Comparison of ENCODE assay signal across 1 cellular context in the genomic region with DNA sequence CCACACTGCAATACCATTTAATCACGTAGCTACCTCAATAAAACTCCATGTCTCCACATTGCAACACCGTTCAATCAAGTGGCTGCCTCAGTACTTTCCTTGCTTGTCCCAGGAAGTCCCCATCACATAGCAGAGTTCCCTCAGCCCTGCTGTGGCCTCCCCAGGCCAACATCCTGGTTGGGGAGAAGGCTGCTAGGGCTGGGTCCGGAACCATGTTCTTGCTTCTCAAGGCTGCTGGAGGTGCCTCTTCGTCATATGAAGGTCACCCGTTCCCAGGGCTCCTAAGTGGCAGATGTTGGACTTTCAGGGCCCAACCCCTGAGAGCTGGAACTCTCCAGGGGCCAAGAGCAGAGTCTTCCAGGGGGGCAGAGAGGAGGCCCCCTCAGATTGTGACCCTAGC.
TF ChIP-seq lines count a peak whose summit lies in the region.

No MANE protein-coding gene starts in this region.

TF ChIP-seq in IMR-90, 13 proteins besides CTCF, POLR2A, EP300 and RAD21:
- TF ChIP-seq CEBPB (IDR thresholded peaks at IDR 0.05; ENCODE audit: low read depth, low read length) (no peak), SMC3 (IDR thresholded peaks at IDR 0.05; ENCODE audit: low read depth, low read length) (no peak), NFE2L2 (IDR thresholded peaks at IDR 0.05; ENCODE audit: low read depth, low read length) (no peak), BHLHE40 (IDR thresholded peaks at IDR 0.05; ENCODE audit: low read depth, low read length) (no peak), MAFK (IDR thresholded peaks at IDR 0.05; ENCODE audit: low read depth, low read length) (no peak), MXI1 (IDR thresholded peaks at IDR 0.05; ENCODE audit: borderline replicate concordance, low read depth, low read length) (no peak), RFX5 (IDR thresholded peaks at IDR 0.05; ENCODE audit: low read depth, low read length) (no peak), FOS (IDR thresholded peaks at IDR 0.05; ENCODE audit: low read depth, low read length) (no peak), CHD1 (IDR thresholded peaks at IDR 0.05; ENCODE audit: low read depth, low read length) (no peak), MAZ (IDR thresholded peaks at IDR 0.05; ENCODE audit: borderline replicate concordance, low read depth, low read length) (no peak), RCOR1 (IDR thresholded peaks at IDR 0.05; ENCODE audit: insufficient replicate concordance, low read length) (no peak)
- TF ChIP-seq, protein P1, sequence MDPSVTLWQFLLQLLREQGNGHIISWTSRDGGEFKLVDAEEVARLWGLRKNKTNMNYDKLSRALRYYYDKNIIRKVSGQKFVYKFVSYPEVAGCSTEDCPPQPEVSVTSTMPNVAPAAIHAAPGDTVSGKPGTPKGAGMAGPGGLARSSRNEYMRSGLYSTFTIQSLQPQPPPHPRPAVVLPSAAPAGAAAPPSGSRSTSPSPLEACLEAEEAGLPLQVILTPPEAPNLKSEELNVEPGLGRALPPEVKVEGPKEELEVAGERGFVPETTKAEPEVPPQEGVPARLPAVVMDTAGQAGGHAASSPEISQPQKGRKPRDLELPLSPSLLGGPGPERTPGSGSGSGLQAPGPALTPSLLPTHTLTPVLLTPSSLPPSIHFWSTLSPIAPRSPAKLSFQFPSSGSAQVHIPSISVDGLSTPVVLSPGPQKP (IDR thresholded peaks at IDR 0.05; ENCODE audit: borderline replicate concordance, low read depth, low read length), result no peak
- TF ChIP-seq, protein P2, sequence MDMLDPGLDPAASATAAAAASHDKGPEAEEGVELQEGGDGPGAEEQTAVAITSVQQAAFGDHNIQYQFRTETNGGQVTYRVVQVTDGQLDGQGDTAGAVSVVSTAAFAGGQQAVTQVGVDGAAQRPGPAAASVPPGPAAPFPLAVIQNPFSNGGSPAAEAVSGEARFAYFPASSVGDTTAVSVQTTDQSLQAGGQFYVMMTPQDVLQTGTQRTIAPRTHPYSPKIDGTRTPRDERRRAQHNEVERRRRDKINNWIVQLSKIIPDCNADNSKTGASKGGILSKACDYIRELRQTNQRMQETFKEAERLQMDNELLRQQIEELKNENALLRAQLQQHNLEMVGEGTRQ (IDR thresholded peaks at IDR 0.05; ENCODE audit: low read depth, low read length), result no peak
